Comparison of ENCODE assay signal across 1 cellular context in the genomic region with DNA sequence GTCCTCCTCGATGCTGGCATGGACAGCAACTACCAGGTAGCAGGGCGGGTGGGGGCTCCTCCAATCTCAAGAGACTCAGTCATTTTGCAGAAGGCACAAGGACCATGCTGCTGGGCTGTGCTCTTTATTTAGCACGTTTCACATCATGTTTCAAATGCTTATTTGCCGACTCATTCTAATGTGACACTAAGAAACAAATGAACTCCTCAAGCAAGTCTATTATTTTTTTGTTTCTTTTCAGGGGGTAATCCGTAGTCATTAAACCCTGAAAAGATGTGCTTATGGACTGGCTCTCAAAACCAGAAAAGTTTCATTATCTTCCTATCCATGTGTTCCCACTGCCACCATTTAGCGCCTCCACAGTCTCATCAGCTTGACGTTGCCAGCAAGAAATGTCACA.
TF ChIP-seq lines count a peak whose summit lies in the region.

No MANE protein-coding gene starts in this region.

TF ChIP-seq in IMR-90, 13 proteins besides CTCF, POLR2A, EP300 and RAD21 (continued from another document):
- TF ChIP-seq, protein P1, sequence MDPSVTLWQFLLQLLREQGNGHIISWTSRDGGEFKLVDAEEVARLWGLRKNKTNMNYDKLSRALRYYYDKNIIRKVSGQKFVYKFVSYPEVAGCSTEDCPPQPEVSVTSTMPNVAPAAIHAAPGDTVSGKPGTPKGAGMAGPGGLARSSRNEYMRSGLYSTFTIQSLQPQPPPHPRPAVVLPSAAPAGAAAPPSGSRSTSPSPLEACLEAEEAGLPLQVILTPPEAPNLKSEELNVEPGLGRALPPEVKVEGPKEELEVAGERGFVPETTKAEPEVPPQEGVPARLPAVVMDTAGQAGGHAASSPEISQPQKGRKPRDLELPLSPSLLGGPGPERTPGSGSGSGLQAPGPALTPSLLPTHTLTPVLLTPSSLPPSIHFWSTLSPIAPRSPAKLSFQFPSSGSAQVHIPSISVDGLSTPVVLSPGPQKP (IDR thresholded peaks at IDR 0.05; ENCODE audit: borderline replicate concordance, low read depth, low read length), result no peak
- TF ChIP-seq CHD1 (IDR thresholded peaks at IDR 0.05; ENCODE audit: low read depth, low read length) (no peak), MXI1 (IDR thresholded peaks at IDR 0.05; ENCODE audit: borderline replicate concordance, low read depth, low read length) (0 out of 2 replicates have a peak, but pooled peaks have one; percentile 15), NFE2L2 (IDR thresholded peaks at IDR 0.05; ENCODE audit: low read depth, low read length) (peak; percentile 87), MAZ (IDR thresholded peaks at IDR 0.05; ENCODE audit: borderline replicate concordance, low read depth, low read length) (no peak), BHLHE40 (IDR thresholded peaks at IDR 0.05; ENCODE audit: low read depth, low read length) (peak; percentile 60; the same call in 1 of the 2 replicates)
